15 cellular contexts compared by ENCODE assay signal in genomic region chrX:139179592-139179991, GRCh38.
DNase-seq lines count a peak whose midpoint lies in the region; ATAC-seq, FAIRE-seq and TF ChIP-seq lines count a peak whose summit lies in the region.
"Had no signal": no experiment of that assay in that cellular context is flagged by ENCODE, and none has a peak within 500 bp of the region (broad histone marks: within the 10 kb centered on the region; RNA-seq: fewer than 3 reads in every experiment).

No MANE protein-coding gene starts in this region.

- H3K9me3 ChIP-seq in GM12878 (replicated peaks; ENCODE audit: control insufficient read depth, insufficient read depth, low read length), result no peaks in the 10 kb centered on the region
- no peaks in the 10 kb centered on the region for H3K9me3 ChIP-seq in Caco-2
- H3K9me3 ChIP-seq: HAP-1 had no signal

- H3K4me3 ChIP-seq in GM12878 (no peak overlapping the region), Caco-2 (ENCODE audit: low read depth, low read length) (no peak overlapping the region)
- H3K4me3 ChIP-seq: HAP-1 had no signal

- H3K79me2 ChIP-seq in GM12878 (ENCODE audit: control insufficient read depth, insufficient read depth, low read length), result no peaks in the 10 kb centered on the region

- TF ChIP-seq RAD21 in GM12878 (IDR thresholded peaks at IDR 0.05; ENCODE audit: insufficient read depth, low read depth, low read length), result no peak

- no peak overlapping the region for H3K4me2 ChIP-seq in GM12878 (ENCODE audit: control insufficient read depth, insufficient read depth)

- CTCF ChIA-PET in GM12878 (lab: Yijun Ruan, JAX), result no interaction called here
- CTCF ChIA-PET in Caco-2 (lab: Charles Lee), result no interaction called here

- DNase-seq in GM12878 (ENCODE audit: low read depth, low spot score) (no peak), NCI-H2196 treated with DMSO at 0.1 percent for 48 hours (lab: John Stamatoyannopoulos, UW; ENCODE audit: unreplicated experiment) (no peak), DMS153 (lab: John Stamatoyannopoulos, UW) (no peak), Caco-2 (no peak)
- DNase-seq in stimulated activated CD4-positive, alpha-beta T cell treated with anti-CD3 and anti-CD28 coated beads, Interleukin-1b, Interleukin-23, amount 100 ng/mL, for 48 hours, result no peak
- DNase-seq: AML-193; CD4-positive, alpha-beta T cell; NCI-H1436 treated with DMSO at 0.1 percent for 48 hours; T1000 had no signal

- 0% methylated on average over 1 of the region's 1 CpG for WGBS in GM12878 (ENCODE audit: insufficient coverage, insufficient replicate concordance, low lambda C conversion rate, missing lambda C conversion rate)

- H3K36me3 ChIP-seq in GM12878 (ENCODE audit: control insufficient read depth in 2 of 2, insufficient read depth in 2 of 2, low read length in 1 of 2) (no peaks in the 10 kb centered on the region), Caco-2 (ENCODE audit: control insufficient read depth, insufficient read depth, low read length) (no peaks in the 10 kb centered on the region)
- H3K36me3 ChIP-seq: HAP-1 had no signal

- H3K4me1 ChIP-seq in GM12878 (ENCODE audit: control insufficient read depth, insufficient read depth, low read length), result no peaks in the 10 kb centered on the region
- H3K4me1 ChIP-seq in Caco-2, result no peaks in the 10 kb centered on the region
- H3K4me1 ChIP-seq: HAP-1 had no signal

- BruUV-seq in GM12878 (replicated peaks; lab: Mats Ljungman, UMichigan) (no TSS peak), Caco-2 (replicated peaks; lab: Mats Ljungman, UMichigan) (no TSS peak)

- RAD21 ChIA-PET in GM12878 (lab: Charles Lee; ENCODE audit: unreplicated experiment), result no interaction called here

- POLR2A ChIA-PET in GM12878 (lab: Charles Lee) (no interaction called here), Caco-2 (lab: Charles Lee) (no interaction called here)

- no peaks in the 10 kb centered on the region for H4K20me1 ChIP-seq in GM12878 (ENCODE audit: control insufficient read depth, insufficient read depth)

- TF ChIP-seq CTCF in GM12878 (IDR thresholded peaks at IDR 0.05 in 2 of 3, conservative IDR thresholded peaks at IDR 0.05 in 1 of 3; ENCODE audit: control insufficient read depth in 2 of 3, extremely low read depth in 1 of 3, insufficient read depth in 1 of 3, low read depth in 3 of 3, low read length in 3 of 3), result no peak
- TF ChIP-seq CTCF in Caco-2 (IDR thresholded peaks at IDR 0.05; ENCODE audit: insufficient read depth in 1 of 2, low read depth in 1 of 2, low read length in 1 of 2, severe bottlenecking in 1 of 2, unreplicated experiment in 1 of 2), result no peak

- H2AFZ ChIP-seq in GM12878 (ENCODE audit: control insufficient read depth, low read depth, low read length), result no peak overlapping the region

- no peak for FAIRE-seq in GM12878 (lab: Jason Lieb, UNC)
- FAIRE-seq: GM18507 had no signal

- no peaks in the 10 kb centered on the region; a peak in 1 of 4 replicates for H3K27me3 ChIP-seq in GM12878 (replicated peaks in 1 of 2; ENCODE audit: control insufficient read depth in 2 of 2, insufficient read depth in 2 of 2, low read length in 1 of 2)
- no peaks in the 10 kb centered on the region for H3K27me3 ChIP-seq in Caco-2 (replicated peaks; ENCODE audit: control insufficient read depth, insufficient read depth, low read length)

- no peak overlapping the region for H3K27ac ChIP-seq in GM12878 (ENCODE audit: control insufficient read depth, insufficient read depth)
- H3K27ac ChIP-seq: HL-60 had no signal

- ATAC-seq in GM18861 (IDR thresholded peaks at IDR 0.05; ENCODE audit: unreplicated experiment) (peak; percentile 51), HG02840 (IDR thresholded peaks at IDR 0.05; ENCODE audit: low FRiP score, unreplicated experiment) (peak; percentile 71), HG03442 (IDR thresholded peaks at IDR 0.05; ENCODE audit: unreplicated experiment) (peak; percentile 55), GM12878 (peak; percentile 48)

- H3K27ac Mint-ChIP-seq in Caco-2 (ENCODE audit: unreplicated experiment), result no peak overlapping the region
- H3K27ac Mint-ChIP-seq: CD4-positive, alpha-beta T cell had no signal

- intact Hi-C loops in GM12878 (cut with micrococcal nuclease; ENCODE audit: unreplicated experiment) (no loop called here), Caco-2 (cut with micrococcal nuclease; ENCODE audit: unreplicated experiment) (no loop called here)

- no peaks in the 10 kb centered on the region for H3K27me3 Mint-ChIP-seq in Caco-2 (ENCODE audit: insufficient read depth, unreplicated experiment)
- H3K27me3 Mint-ChIP-seq: CD4-positive, alpha-beta T cell had no signal

- TF ChIP-seq POLR2A in GM12878 (IDR thresholded peaks at IDR 0.05; ENCODE audit: low read depth, low read length), result no peak

- H3K4me3 Mint-ChIP-seq in Caco-2 (ENCODE audit: unreplicated experiment), result no peak overlapping the region
- H3K4me3 Mint-ChIP-seq: CD4-positive, alpha-beta T cell had no signal

- H3K9me3 Mint-ChIP-seq in Caco-2 (ENCODE audit: unreplicated experiment), result peaks cover 10% of the 10 kb centered on the region
- H3K9me3 Mint-ChIP-seq: CD4-positive, alpha-beta T cell had no signal

- SMC1A ChIA-PET in GM12878 (lab: Charles Lee; ENCODE audit: uncharacterized antibody, unreplicated experiment), result no interaction called here

- peaks cover 5% of the 10 kb centered on the region for H3K36me3 Mint-ChIP-seq in Caco-2 (ENCODE audit: insufficient read depth, unreplicated experiment)

- H3K4me1 Mint-ChIP-seq in Caco-2 (ENCODE audit: low read depth, unreplicated experiment), result no peaks in the 10 kb centered on the region

- in situ Hi-C loops in GM12878 (cut with MboI), result no loop called here

- TF ChIP-seq EP300 in GM12878 (IDR thresholded peaks at IDR 0.05; ENCODE audit: borderline replicate concordance in 1 of 2, control insufficient read depth in 1 of 2, low read depth in 2 of 2, low read length in 2 of 2), result no peak

- H3K9ac ChIP-seq in GM12878 (ENCODE audit: control insufficient read depth, insufficient read depth, low read length), result no peak overlapping the region

TF ChIP-seq in GM12878, 131 proteins besides CTCF, POLR2A, EP300 and RAD21:
- TF ChIP-seq ZNF592 (IDR thresholded peaks at IDR 0.05), result no peak
- TF ChIP-seq JUNB (IDR thresholded peaks at IDR 0.05), result peak; percentile 57; the same call in 1 of the 2 replicates
